8 cellular contexts compared by ENCODE assay signal in the genomic region with DNA sequence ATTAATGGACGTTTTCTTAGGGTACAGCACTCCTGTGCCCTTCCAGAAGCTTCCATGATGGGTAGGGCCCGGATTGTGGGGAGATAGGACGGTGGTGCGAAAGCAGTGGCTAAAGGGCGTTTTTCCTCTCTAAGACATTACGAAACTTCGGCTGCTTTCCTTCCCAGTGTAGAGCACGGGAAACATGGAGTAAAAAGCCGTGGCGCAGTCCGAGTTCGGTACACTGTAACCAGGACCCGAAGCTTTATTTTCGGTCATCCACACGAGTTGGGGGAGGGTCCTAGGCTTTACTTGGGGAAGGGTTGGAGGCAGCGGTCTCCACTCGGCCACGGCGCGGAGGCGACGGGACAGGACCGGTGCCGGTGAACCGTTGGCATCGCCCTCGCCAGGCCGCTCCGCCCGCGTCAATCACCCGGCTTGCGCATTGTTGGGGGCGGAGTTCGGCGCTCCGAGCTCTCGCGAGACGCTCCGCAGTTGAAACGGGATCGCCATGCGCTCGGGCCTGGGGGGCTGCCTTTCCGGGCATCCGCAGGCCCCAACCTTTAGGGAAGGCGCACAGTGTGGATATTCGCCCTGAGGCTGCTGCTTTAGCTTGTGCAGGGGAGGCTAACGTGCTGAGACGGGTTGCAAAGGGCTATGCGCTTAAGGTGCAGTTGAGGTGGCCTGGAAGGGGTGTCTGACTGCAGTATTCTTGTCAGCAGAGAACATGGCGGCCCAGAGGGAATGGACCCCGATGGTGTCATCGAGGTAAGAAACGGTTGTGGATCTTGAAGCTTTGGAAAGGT. TPM values are rescaled to one million over a fixed set of nuclear protein-coding genes. Genes with fewer than 3 reads are reported as not detected.
DNase-seq lines count a peak whose midpoint lies in the region; ATAC-seq and TF ChIP-seq lines count a peak whose summit lies in the region.

No MANE protein-coding gene starts in this region.

- H3K4me3 ChIP-seq in left lung: peak overlapping the region; percentile 87 to 91

- H3K9me3 ChIP-seq in left lung: no peaks in the 10 kb centered on the region

- intact Hi-C loops in dendritic cell treated with granulocyte-macrophage colony-stimulating factor and Interleukin-4, amounts not matched to agents 40 ng/mL and 50 ng/mL, for 4 days (cut with micrococcal nuclease): loop anchor here (1.0 to 5.0 kb wide), 2 partner anchors 12 to 212 kb away; a partner anchor contains a TSS
- intact Hi-C loops in left lung (cut with DNase I): no loop called here

- ATAC-seq in GM18519 (IDR thresholded peaks at IDR 0.05; ENCODE audit: low FRiP score, unreplicated experiment) (peak; percentile 41), HG03060 (IDR thresholded peaks at IDR 0.05; ENCODE audit: low read depth, unreplicated experiment) (peak; percentile 3), left lung (peak; percentile 87)

- H3K27me3 Mint-ChIP-seq in activated CD4-positive, alpha-beta T cell treated with anti-CD3 and anti-CD28 coated beads, Interleukin-2, amount 10 ng/mL, durations not matched to agents 7 days and 5 days: no peaks in the 10 kb centered on the region
- H3K27me3 Mint-ChIP-seq in dendritic cell treated with granulocyte-macrophage colony-stimulating factor and Interleukin-4, amounts not matched to agents 40 ng/mL and 50 ng/mL, for 4 days: peaks cover 3% of the 10 kb centered on the region

- peak overlapping the region; percentile 99 for H3K4me3 Mint-ChIP-seq in activated CD4-positive, alpha-beta T cell treated with anti-CD3 and anti-CD28 coated beads, Interleukin-2, amount 10 ng/mL, durations not matched to agents 7 days and 5 days
- peak overlapping the region; percentile 86 for H3K4me3 Mint-ChIP-seq in dendritic cell treated with granulocyte-macrophage colony-stimulating factor and Interleukin-4, amounts not matched to agents 40 ng/mL and 50 ng/mL, for 4 days

- H3K4me1 ChIP-seq in left lung: peaks cover 20 to 54% of the 10 kb centered on the region in 2 donors

- H3K4me1 Mint-ChIP-seq in activated CD4-positive, alpha-beta T cell treated with anti-CD3 and anti-CD28 coated beads, Interleukin-2, amount 10 ng/mL, durations not matched to agents 7 days and 5 days: peaks cover 47% of the 10 kb centered on the region
- peaks cover 26% of the 10 kb centered on the region for H3K4me1 Mint-ChIP-seq in dendritic cell treated with granulocyte-macrophage colony-stimulating factor and Interleukin-4, amounts not matched to agents 40 ng/mL and 50 ng/mL, for 4 days (ENCODE audit: low read depth)

- TF ChIP-seq CTCF in 22Rv1 (IDR thresholded peaks at IDR 0.05): no peak
- no peak for TF ChIP-seq CTCF in left lung (IDR thresholded peaks at IDR 0.05)

- CTCF ChIA-PET in activated CD4-positive, alpha-beta T cell treated with anti-CD3 and anti-CD28 coated beads, Interleukin-2, amount 10 ng/mL, durations not matched to agents 7 days and 5 days (lab: Charles Lee): interaction anchor here (1.0 to 2.3 kb wide), 5 partner anchors 11 to 355 kb away, joined by 3 to 7 read pairs (median 7); a partner anchor contains a TSS

- no peaks in the 10 kb centered on the region for H3K27me3 ChIP-seq in left lung

- POLR2A ChIA-PET in activated CD4-positive, alpha-beta T cell treated with anti-CD3 and anti-CD28 coated beads, Interleukin-2, amount 10 ng/mL, durations not matched to agents 7 days and 5 days (lab: Charles Lee): interaction anchor here (0.5 to 1.5 kb wide), 12 partner anchors 7 to 852 kb away, joined by 3 to 17 read pairs (median 4); a partner anchor contains a TSS

- peaks cover 54% of the 10 kb centered on the region for H3K36me3 Mint-ChIP-seq in activated CD4-positive, alpha-beta T cell treated with anti-CD3 and anti-CD28 coated beads, Interleukin-2, amount 10 ng/mL, durations not matched to agents 7 days and 5 days (ENCODE audit: low read depth)
- H3K36me3 Mint-ChIP-seq in dendritic cell treated with granulocyte-macrophage colony-stimulating factor and Interleukin-4, amounts not matched to agents 40 ng/mL and 50 ng/mL, for 4 days (ENCODE audit: low read depth): peaks cover 64% of the 10 kb centered on the region

- peak overlapping the region; percentile 97 for H3K27ac ChIP-seq in 22Rv1
- H3K27ac ChIP-seq in left lung: peak overlapping the region; percentile 97 to 98

- H3K36me3 ChIP-seq in left lung: peaks cover 9 to 49% of the 10 kb centered on the region in 2 donors

- H3K9me3 Mint-ChIP-seq in activated CD4-positive, alpha-beta T cell treated with anti-CD3 and anti-CD28 coated beads, Interleukin-2, amount 10 ng/mL, durations not matched to agents 7 days and 5 days: no peaks in the 10 kb centered on the region
- H3K9me3 Mint-ChIP-seq in dendritic cell treated with granulocyte-macrophage colony-stimulating factor and Interleukin-4, amounts not matched to agents 40 ng/mL and 50 ng/mL, for 4 days: no peaks in the 10 kb centered on the region

- peak; percentile 65 for DNase-seq in NCI-H226
- DNase-seq in activated CD4-positive, alpha-beta T cell treated with anti-CD3 and anti-CD28 coated beads, Interleukin-2, amount 10 ng/mL, durations not matched to agents 7 days and 5 days: peak; percentile 85
- DNase-seq in left lung: peak; percentile 89 to 94
- peak; percentile 70 for DNase-seq in stimulated activated CD4-positive, alpha-beta T cell treated with anti-CD3 and anti-CD28 coated beads, Interleukin-2, amount 100 ng/mL, for 4 hours (ENCODE audit: low read depth)

- H3K27ac Mint-ChIP-seq in activated CD4-positive, alpha-beta T cell treated with anti-CD3 and anti-CD28 coated beads, Interleukin-2, amount 10 ng/mL, durations not matched to agents 7 days and 5 days: peak overlapping the region; percentile 99
- peak overlapping the region; percentile 96 for H3K27ac Mint-ChIP-seq in dendritic cell treated with granulocyte-macrophage colony-stimulating factor and Interleukin-4, amounts not matched to agents 40 ng/mL and 50 ng/mL, for 4 days

RNA-seq across cellular contexts. Expression of a gene that starts 0.5 kb away (rescaled TPM):
- 100 to 1,000 TPM; 351 to 383 TPM for total RNA-seq in activated CD4-positive, alpha-beta T cell treated with anti-CD3 and anti-CD28 coated beads, Interleukin-2, amount 10 ng/mL, durations not matched to agents 7 days and 5 days
- total RNA-seq in left lung: 100 to 1,000 TPM; 344 to 435 TPM

RNA-seq across cellular contexts. Expression of a gene that starts 22.4 kb away (rescaled TPM):
- 100 to 1,000 TPM in 1 of 2 experiments, 10 to 100 TPM in 1; 85.5 to 105 TPM for total RNA-seq in activated CD4-positive, alpha-beta T cell treated with anti-CD3 and anti-CD28 coated beads, Interleukin-2, amount 10 ng/mL, durations not matched to agents 7 days and 5 days
- 10 to 100 TPM; 12.9 to 21.1 TPM for total RNA-seq in left lung

RNA-seq across cellular contexts. Expression of a gene that starts 58.6 kb away (rescaled TPM):
- not detected for total RNA-seq in activated CD4-positive, alpha-beta T cell treated with anti-CD3 and anti-CD28 coated beads, Interleukin-2, amount 10 ng/mL, durations not matched to agents 7 days and 5 days
- total RNA-seq in left lung: not detected

Comparison
In these comparisons a context has a peak if more than half of its experiments do, and no peak if none do; other contexts are left out.
1. Peak in every context shown above with its lines: DNase-seq, ATAC-seq, H3K4me3 ChIP-seq and H3K27ac ChIP-seq.
2. ATAC-seq: peak in every context shown above with its lines; median percentile 87 in left lung; 41 in GM18519; 3 in HG03060.